Comparison of ENCODE assay signal across 1 cellular context in genomic region chr2:16140771-16141640, GRCh38.
TF ChIP-seq lines count a peak whose summit lies in the region.

No MANE protein-coding gene starts in this region.

TF ChIP-seq in H1, 55 proteins besides CTCF, POLR2A, EP300 and RAD21:
- no peak for TF ChIP-seq ATF2 (IDR thresholded peaks at IDR 0.05; ENCODE audit: low read length)
- TF ChIP-seq ASH2L (IDR thresholded peaks at IDR 0.05; ENCODE audit: low read length): no peak
- TF ChIP-seq E2F6 (IDR thresholded peaks at IDR 0.05): no peak
TF ChIP-seq in H1: peak in this region for 0.
